ENCODE assay signal across 17 cellular contexts in the genomic region with DNA sequence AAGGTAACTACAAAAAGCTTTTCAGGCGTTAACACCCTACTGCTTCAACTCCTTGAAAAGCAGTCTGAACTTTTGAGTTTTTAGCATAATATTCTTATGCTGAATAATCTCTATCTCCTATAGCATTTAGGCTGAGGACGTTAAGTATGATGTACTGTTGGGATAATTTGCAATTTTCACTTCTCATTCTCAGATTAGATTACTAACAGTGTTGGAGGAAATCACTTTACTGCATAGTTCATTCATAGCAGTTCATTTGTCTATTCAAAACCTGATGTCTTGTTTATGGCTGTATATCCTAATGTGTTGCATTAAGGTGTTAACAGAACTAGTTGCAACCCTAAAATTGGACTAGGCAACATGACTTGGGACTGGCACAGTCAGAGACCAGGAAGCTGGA.
DNase-seq lines count a peak whose midpoint lies in the region; ATAC-seq, FAIRE-seq and TF ChIP-seq lines count a peak whose summit lies in the region.
"Had no signal": no experiment of that assay in that cellular context is flagged by ENCODE, and none has a peak within 500 bp of the region (broad histone marks: within the 10 kb centered on the region; RNA-seq: fewer than 3 reads in every experiment).

No MANE protein-coding gene starts in this region.

- H3K36me3 Mint-ChIP-seq in endodermal cell (ENCODE audit: low read depth): no peaks in the 10 kb centered on the region
- H3K36me3 Mint-ChIP-seq in natural killer cell treated with Interleukin-12 subunit alpha and Interleukin-12 subunit beta and Interleukin-15 and Interleukin-18, amount 100 ng/mL, for 72 hours: no peaks in the 10 kb centered on the region

- H3K27me3 ChIP-seq in GM12878 (replicated peaks in 1 of 2; ENCODE audit: control insufficient read depth in 2 of 2, insufficient read depth in 2 of 2, low read length in 1 of 2) (no peaks in the 10 kb centered on the region; a peak in 2 of 4 replicates), endodermal cell (ENCODE audit: control insufficient read depth, insufficient read depth, low read length, poor library complexity, severe bottlenecking) (no peaks in the 10 kb centered on the region)
- H3K27me3 ChIP-seq: BLaER1 treated with 17β-estradiol and CSF1 and Interleukin-3, amounts not matched to agents 10 nM and 100 nM had no signal

- in situ Hi-C loops in GM12878 (cut with MboI): no loop called here

- H2AFZ ChIP-seq in GM12878 (ENCODE audit: control insufficient read depth, low read depth, low read length): no peak overlapping the region

- H3K9me3 ChIP-seq in GM12878 (replicated peaks; ENCODE audit: control insufficient read depth, insufficient read depth, low read length) (no peaks in the 10 kb centered on the region), endodermal cell (ENCODE audit: control insufficient read depth, low read length) (peaks cover 3% of the 10 kb centered on the region)

- no TSS peak for BruUV-seq in GM12878 (replicated peaks; lab: Mats Ljungman, UMichigan)

- H3K9ac ChIP-seq in GM12878 (ENCODE audit: control insufficient read depth, insufficient read depth, low read length) (no peak overlapping the region), endodermal cell (ENCODE audit: extremely low read depth, low read length, poor library complexity, severe bottlenecking) (no peak overlapping the region)
- H3K9ac ChIP-seq: BLaER1 treated with 17β-estradiol and CSF1 and Interleukin-3, amounts not matched to agents 10 nM and 100 nM; KMS-11 had no signal

- H3K4me3 Mint-ChIP-seq in endodermal cell: no peak overlapping the region
- no peak overlapping the region for H3K4me3 Mint-ChIP-seq in natural killer cell treated with Interleukin-12 subunit alpha and Interleukin-12 subunit beta and Interleukin-15 and Interleukin-18, amount 100 ng/mL, for 72 hours
- H3K4me3 Mint-ChIP-seq: B cell; CD8-positive, alpha-beta memory T cell; H9 had no signal

- H3K4me3 ChIP-seq in GM12878: no peak overlapping the region
- no peak overlapping the region for H3K4me3 ChIP-seq in endodermal cell (ENCODE audit: low read length)
- H3K4me3 ChIP-seq: BLaER1 treated with 17β-estradiol and CSF1 and Interleukin-3, amounts not matched to agents 10 nM and 100 nM had no signal

- TF ChIP-seq RAD21 in GM12878 (IDR thresholded peaks at IDR 0.05; ENCODE audit: insufficient read depth, low read depth, low read length): no peak

- H3K4me1 Mint-ChIP-seq in endodermal cell: no peaks in the 10 kb centered on the region
- no peaks in the 10 kb centered on the region for H3K4me1 Mint-ChIP-seq in natural killer cell treated with Interleukin-12 subunit alpha and Interleukin-12 subunit beta and Interleukin-15 and Interleukin-18, amount 100 ng/mL, for 72 hours (ENCODE audit: low read depth in 2 of 2)
- H3K4me1 Mint-ChIP-seq: B cell; CD8-positive, alpha-beta memory T cell had no signal

- no peaks in the 10 kb centered on the region for H3K27me3 Mint-ChIP-seq in endodermal cell (ENCODE audit: insufficient read depth)
- no peaks in the 10 kb centered on the region for H3K27me3 Mint-ChIP-seq in natural killer cell treated with Interleukin-12 subunit alpha and Interleukin-12 subunit beta and Interleukin-15 and Interleukin-18, amount 100 ng/mL, for 72 hours
- H3K27me3 Mint-ChIP-seq: B cell; CD8-positive, alpha-beta memory T cell had no signal

- peaks cover 8% of the 10 kb centered on the region for H3K9me3 Mint-ChIP-seq in endodermal cell
- no peaks in the 10 kb centered on the region for H3K9me3 Mint-ChIP-seq in natural killer cell treated with Interleukin-12 subunit alpha and Interleukin-12 subunit beta and Interleukin-15 and Interleukin-18, amount 100 ng/mL, for 72 hours
- H3K9me3 Mint-ChIP-seq: CD8-positive, alpha-beta memory T cell; H9 had no signal

- H3K27ac ChIP-seq in GM12878 (ENCODE audit: control insufficient read depth, insufficient read depth) (no peak overlapping the region), endodermal cell (ENCODE audit: low read depth, low read length) (no peak overlapping the region)
- H3K27ac ChIP-seq: BLaER1 treated with 17β-estradiol and CSF1 and Interleukin-3, amounts not matched to agents 10 nM and 100 nM; KMS-11 had no signal

- RAD21 ChIA-PET in GM12878 (lab: Charles Lee; ENCODE audit: unreplicated experiment): no interaction called here

- SMC1A ChIA-PET in GM12878 (lab: Charles Lee; ENCODE audit: uncharacterized antibody, unreplicated experiment): no interaction called here

- no peak overlapping the region for H3K27ac Mint-ChIP-seq in endodermal cell
- H3K27ac Mint-ChIP-seq in natural killer cell treated with Interleukin-12 subunit alpha and Interleukin-12 subunit beta and Interleukin-15 and Interleukin-18, amount 100 ng/mL, for 72 hours: no peak overlapping the region
- H3K27ac Mint-ChIP-seq: B cell, H9 had no signal

- FAIRE-seq in GM12891 (lab: Jason Lieb, UNC): no peak
- FAIRE-seq in GM12878 (lab: Jason Lieb, UNC): no peak
- FAIRE-seq: GM19239, H1 had no signal

- TF ChIP-seq EP300 in GM12878 (IDR thresholded peaks at IDR 0.05; ENCODE audit: borderline replicate concordance in 1 of 2, control insufficient read depth in 1 of 2, low read depth in 2 of 2, low read length in 2 of 2): no peak

- ATAC-seq in GM21619 (IDR thresholded peaks at IDR 0.05; ENCODE audit: unreplicated experiment) (peak; percentile 67), GM12878 (peak; percentile 44; the same call in 2 of the 3 replicates), HG03039 (IDR thresholded peaks at IDR 0.05; ENCODE audit: unreplicated experiment) (no peak)
- no peak for ATAC-seq in natural killer cell treated with Interleukin-12 subunit alpha and Interleukin-12 subunit beta and Interleukin-15 and Interleukin-18, amount 100 ng/mL, for 72 hours

- H3K79me2 ChIP-seq in GM12878 (ENCODE audit: control insufficient read depth, insufficient read depth, low read length): no peaks in the 10 kb centered on the region

- no peaks in the 10 kb centered on the region for H3K36me3 ChIP-seq in GM12878 (ENCODE audit: control insufficient read depth in 2 of 2, insufficient read depth in 2 of 2, low read length in 1 of 2)
- no peaks in the 10 kb centered on the region for H3K36me3 ChIP-seq in endodermal cell (ENCODE audit: control insufficient read depth, insufficient read depth, low read length)
- H3K36me3 ChIP-seq: BLaER1 treated with 17β-estradiol and CSF1 and Interleukin-3, amounts not matched to agents 10 nM and 100 nM had no signal

- CTCF ChIA-PET in GM12878 (lab: Yijun Ruan, JAX): interaction anchor here (0.7 kb wide), 1 partner anchor 768 kb away, joined by 3 read pairs; no protein-coding TSS in a partner anchor

- TF ChIP-seq CTCF in GM12878 (IDR thresholded peaks at IDR 0.05 in 2 of 3, conservative IDR thresholded peaks at IDR 0.05 in 1 of 3; ENCODE audit: control insufficient read depth in 2 of 3, extremely low read depth in 1 of 3, insufficient read depth in 1 of 3, low read depth in 3 of 3, low read length in 3 of 3): no peak
- TF ChIP-seq CTCF in endodermal cell (conservative IDR thresholded peaks at IDR 0.05): no peak

- DNase-seq in GM12891 (ENCODE audit: insufficient read length, low spot score) (no peak), GM12878 (ENCODE audit: low read depth, low spot score) (no peak), endodermal cell (no peak)
- no peak for DNase-seq in natural killer cell treated with Interleukin-12 subunit alpha and Interleukin-12 subunit beta and Interleukin-15 and Interleukin-18, amount 100 ng/mL, for 72 hours (ENCODE audit: low spot score)
- DNase-seq: CD8-positive, alpha-beta memory T cell; COR-L47; DMS153; DMS79 treated with DMSO at 0.1 percent for 48 hours; GF-D8; H9 had no signal

- H4K20me1 ChIP-seq in GM12878 (ENCODE audit: control insufficient read depth, insufficient read depth): no peaks in the 10 kb centered on the region
- H4K20me1 ChIP-seq: BLaER1 treated with 17β-estradiol and CSF1 and Interleukin-3, amounts not matched to agents 10 nM and 100 nM had no signal

- H3K4me1 ChIP-seq in GM12878 (ENCODE audit: control insufficient read depth, insufficient read depth, low read length) (no peaks in the 10 kb centered on the region), endodermal cell (ENCODE audit: control insufficient read depth, insufficient read depth, low read length) (no peaks in the 10 kb centered on the region)

- intact Hi-C loops in GM12878 (cut with micrococcal nuclease; ENCODE audit: unreplicated experiment): no loop called here

- WGBS in GM12878 (ENCODE audit: insufficient coverage, insufficient replicate concordance, low lambda C conversion rate, missing lambda C conversion rate): 3% methylated on average over 2 of the region's 2 CpGs
- WGBS in endodermal cell (ENCODE audit: insufficient coverage in 1 of 2, insufficient read length in 1 of 2), 2 experiments: 40% methylated on average over 2 of the region's 2 CpGs; no CpG with 5 or more reads in 1 of the 2 experiments

- TF ChIP-seq POLR2A in GM12891 (IDR thresholded peaks at IDR 0.05; ENCODE audit: low read depth, low read length) (no peak), GM12878 (IDR thresholded peaks at IDR 0.05; ENCODE audit: low read depth, low read length) (no peak)

- no peak overlapping the region for H3K4me2 ChIP-seq in GM12878 (ENCODE audit: control insufficient read depth, insufficient read depth)
- H3K4me2 ChIP-seq: BLaER1 treated with 17β-estradiol and CSF1 and Interleukin-3, amounts not matched to agents 10 nM and 100 nM; KMS-11 had no signal

- POLR2A ChIA-PET in GM12878 (lab: Charles Lee): no interaction called here

TF ChIP-seq in GM12891, 5 proteins besides CTCF, POLR2A, EP300 and RAD21:
- TF ChIP-seq SPI1 (IDR thresholded peaks at IDR 0.05; ENCODE audit: low read depth, low read length): peak; percentile 13; the same call in 1 of the 2 replicates
- no peak for TF ChIP-seq PAX5 (IDR thresholded peaks at IDR 0.05; ENCODE audit: insufficient read depth, low read length, severe bottlenecking)

TF ChIP-seq in GM12878, 131 proteins besides CTCF, POLR2A, EP300 and RAD21 (continues in another document):
- TF ChIP-seq IRF5 (IDR thresholded peaks at IDR 0.05; ENCODE audit: borderline replicate concordance) (no peak), ASH2L (IDR thresholded peaks at IDR 0.05; ENCODE audit: borderline replicate concordance, low read depth) (no peak), SIX5 (IDR thresholded peaks at IDR 0.05; ENCODE audit: low read depth, low read length, severe bottlenecking) (no peak), ZNF24 (IDR thresholded peaks at IDR 0.05) (no peak)

Comparison
In these comparisons a context has a peak if more than half of its experiments do, and no peak if none do; other contexts are left out.
1. ATAC-seq: peak in GM21619 (single experiment) and GM12878 (single experiment); none in HG03039 (single experiment) and natural killer cell treated with Interleukin-12 subunit alpha and Interleukin-12 subunit beta and Interleukin-15 and Interleukin-18, amount 100 ng/mL, for 72 hours (0 of 2).